Comparison of ENCODE assay signal across 17 cellular contexts in genomic region chr11:121129362-121130340, GRCh38. TPM values are rescaled to one million over a fixed set of nuclear protein-coding genes. Genes with fewer than 3 reads are reported as not detected.
DNase-seq lines count a peak whose midpoint lies in the region; ATAC-seq and TF ChIP-seq lines count a peak whose summit lies in the region.
"Had no signal": no experiment of that assay in that cellular context is flagged by ENCODE, and none has a peak within 500 bp of the region (broad histone marks: within the 10 kb centered on the region; RNA-seq: fewer than 3 reads in every experiment).

No MANE protein-coding gene starts in this region.

- H3K9me3 ChIP-seq in breast epithelium (no peaks in the 10 kb centered on the region), tibial artery (no peaks in the 10 kb centered on the region)
- H3K9me3 ChIP-seq: BLaER1, HAP-1 had no signal

- TF ChIP-seq POLR2A in breast epithelium (IDR thresholded peaks at IDR 0.05), result no peak

- H3K4me1 Mint-ChIP-seq in MCF 10A (ENCODE audit: insufficient read depth, unreplicated experiment), result no peaks in the 10 kb centered on the region
- H3K4me1 Mint-ChIP-seq: CD8-positive, alpha-beta memory T cell had no signal

- H3K27me3 ChIP-seq in breast epithelium, result no peaks in the 10 kb centered on the region
- H3K27me3 ChIP-seq in tibial artery, result no peaks in the 10 kb centered on the region
- H3K27me3 ChIP-seq: BLaER1 had no signal

- no peaks in the 10 kb centered on the region for H3K4me1 ChIP-seq in breast epithelium
- H3K4me1 ChIP-seq in tibial artery, result no peaks in the 10 kb centered on the region
- H3K4me1 ChIP-seq: HAP-1 had no signal

- no peak overlapping the region for H3K27ac Mint-ChIP-seq in MCF 10A (ENCODE audit: low read depth, unreplicated experiment)
- H3K27ac Mint-ChIP-seq: CD8-positive, alpha-beta memory T cell; HFFc6 had no signal

- peaks cover 8% of the 10 kb centered on the region for H3K9me3 Mint-ChIP-seq in MCF 10A (ENCODE audit: unreplicated experiment)
- H3K9me3 Mint-ChIP-seq: CD8-positive, alpha-beta memory T cell had no signal

- TF ChIP-seq CTCF in MCF 10A (IDR thresholded peaks at IDR 0.05; ENCODE audit: unreplicated experiment), result no peak
- TF ChIP-seq CTCF in breast epithelium (IDR thresholded peaks at IDR 0.05), result no peak
- no peak for TF ChIP-seq CTCF in tibial artery (IDR thresholded peaks at IDR 0.05)

- H3K36me3 Mint-ChIP-seq in MCF 10A (ENCODE audit: insufficient read depth, unreplicated experiment), result no peaks in the 10 kb centered on the region
- H3K36me3 Mint-ChIP-seq: CD8-positive, alpha-beta memory T cell had no signal

- CTCF ChIA-PET in MCF 10A (lab: Yijun Ruan, JAX), result interaction anchor here (0.6 to 0.8 kb wide), 2 partner anchors 24 to 213 kb away, joined by 3 to 4 read pairs; no protein-coding TSS in a partner anchor

- no peak overlapping the region for H3K27ac ChIP-seq in breast epithelium
- no peak overlapping the region for H3K27ac ChIP-seq in tibial artery
- H3K27ac ChIP-seq: 22Rv1, BLaER1, HL-60 had no signal

- H3K36me3 ChIP-seq in breast epithelium (no peaks in the 10 kb centered on the region), tibial artery (no peaks in the 10 kb centered on the region)
- H3K36me3 ChIP-seq: BLaER1, HAP-1 had no signal

- DNase-seq in MCF 10A (ENCODE audit: unreplicated experiment) (peak; percentile 31), breast epithelium (ENCODE audit: low spot score in 2 of 2) (no peak), 8988T (peak; percentile 72), LoVo (ENCODE audit: low spot score) (peak; percentile 51), tibial artery (no peak), anterior cingulate cortex (lab: John Stamatoyannopoulos, UW) (no peak), NCI-H128 (lab: John Stamatoyannopoulos, UW; ENCODE audit: unreplicated experiment) (no peak)
- DNase-seq: AML-193; CD8-positive, alpha-beta memory T cell; DMS53; GF-D8; HFFc6 had no signal

- no peak overlapping the region for H3K4me3 Mint-ChIP-seq in MCF 10A (ENCODE audit: unreplicated experiment)
- H3K4me3 Mint-ChIP-seq: CD8-positive, alpha-beta memory T cell; HFFc6 had no signal

- POLR2A ChIA-PET in MCF 10A (lab: Yijun Ruan, JAX), result interaction anchor here (1.1 kb wide), 1 partner anchor 9 kb away, joined by 4 read pairs; no protein-coding TSS in a partner anchor

- peak; percentile 10 for ATAC-seq in esophagus mucosa

- H3K27me3 Mint-ChIP-seq in MCF 10A (ENCODE audit: insufficient read depth, unreplicated experiment), result peaks cover 27% of the 10 kb centered on the region

- H3K4me3 ChIP-seq in breast epithelium, result no peak overlapping the region
- H3K4me3 ChIP-seq in tibial artery, result no peak overlapping the region
- H3K4me3 ChIP-seq: BLaER1, HAP-1 had no signal

- intact Hi-C loops in MCF 10A (cut with micrococcal nuclease) (no loop called here), breast epithelium (cut with DNase I; ENCODE audit: low total_unique reads) (no loop called here), tibial artery (cut with DNase I; ENCODE audit: low total_unique reads) (no loop called here)

- no TSS peak for BruUV-seq in MCF 10A (replicated peaks; lab: Mats Ljungman, UMichigan)

RNA-seq across cellular contexts. Expression of gene TECTA, which starts 28.6 kb away (rescaled TPM):
- 0.27 and 0.30 TPM in 2 replicates for total RNA-seq in MCF 10A (2022)
- 1 to 10 TPM in 1 of 3 donors, under 1 TPM in 2; 0.64 to 1.3 (median 0.88) TPM for total RNA-seq in breast epithelium
- total RNA-seq in esophagus mucosa, result 0.28 TPM

Comparison
In these comparisons a context has a peak if more than half of its experiments do, and no peak if none do; other contexts are left out.
1. DNase-seq: peak in MCF 10A (single experiment), 8988T (single experiment) and LoVo (single experiment); none in breast epithelium (0 of 2), tibial artery (0 of 2), anterior cingulate cortex (0 of 58) and NCI-H128 (single experiment).